ENCODE assay signal across 13 cellular contexts in the genomic region with DNA sequence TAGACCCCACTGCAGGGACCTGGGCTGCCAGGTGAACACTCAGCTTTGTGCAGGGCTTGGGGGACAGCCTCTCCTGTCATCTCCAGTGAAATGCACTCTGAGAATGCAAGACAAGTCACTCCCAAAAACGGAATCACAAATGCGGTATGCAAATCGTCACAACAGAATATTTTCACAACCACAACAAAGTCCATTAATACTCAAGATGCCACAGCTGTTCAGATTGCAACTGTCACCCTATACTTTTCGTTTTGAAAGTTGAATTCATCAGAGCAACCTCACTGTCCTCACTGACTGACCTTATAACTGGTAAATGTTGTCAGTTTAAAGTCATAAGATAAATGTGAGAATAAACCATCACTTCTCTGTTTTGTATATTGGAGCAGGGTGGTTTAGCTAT. TPM values are rescaled to one million over a fixed set of nuclear protein-coding genes. Genes with fewer than 3 reads are reported as not detected.
A peak's percentile ranks its signal among the peaks of the same experiment; 100 is the strongest.
DNase-seq lines count a peak whose midpoint lies in the region; ATAC-seq and TF ChIP-seq lines count a peak whose summit lies in the region.
"Had no signal": no experiment of that assay in that cellular context is flagged by ENCODE, and none has a peak within 500 bp of the region (broad histone marks: within the 10 kb centered on the region; RNA-seq: fewer than 3 reads in every experiment).

No MANE protein-coding gene starts in this region.

- H3K9ac ChIP-seq in mammary epithelial cell (ENCODE audit: insufficient read depth, low read length), result no peak overlapping the region
- H3K9ac ChIP-seq: GM23248 had no signal

- peaks cover 6% of the 10 kb centered on the region for H3K9me3 ChIP-seq in mammary epithelial cell (replicated peaks; ENCODE audit: insufficient read depth, low read length)

- H3K79me2 ChIP-seq in mammary epithelial cell (ENCODE audit: insufficient read depth, low read length), result no peaks in the 10 kb centered on the region

- peak; percentile 35 for DNase-seq in stimulated activated naive CD4-positive, alpha-beta T cell treated with Interleukin-2 at 50 U/mL for 16 hours (lab: John Stamatoyannopoulos, UW)
- DNase-seq in stimulated activated naive CD4-positive, alpha-beta T cell (lab: John Stamatoyannopoulos, UW), result no peak
- DNase-seq in mammary epithelial cell, result no peak
- DNase-seq in NOMO-1 treated with DMSO at 0.1 percent for 48 hours (lab: John Stamatoyannopoulos, UW; ENCODE audit: unreplicated experiment), result no peak
- DNase-seq in NOMO-1 treated with dmso at 0.1 percent for 144 hours (lab: John Stamatoyannopoulos, UW; ENCODE audit: unreplicated experiment), result no peak
- DNase-seq in NCI-H1105 (lab: John Stamatoyannopoulos, UW), result no peak
- DNase-seq: foreskin keratinocyte, GM23248 had no signal

- no peaks in the 10 kb centered on the region for H3K27me3 ChIP-seq in mammary epithelial cell (ENCODE audit: insufficient read depth, low read length)
- H3K27me3 ChIP-seq: foreskin keratinocyte had no signal

- dilution Hi-C loops in mammary epithelial cell (cut with HindIII; ENCODE audit: low sequenced_read_pairs), result loop anchor here (5.0 kb wide), 1 partner anchor 41 kb away; no protein-coding TSS in a partner anchor

- CTCF ChIA-PET in mammary epithelial cell (lab: Charles Lee; ENCODE audit: low non-redundant PET), result no interaction called here

- no peak overlapping the region for H3K4me2 ChIP-seq in mammary epithelial cell (ENCODE audit: insufficient read depth, low read depth, low read length)

- TF ChIP-seq CTCF in mammary epithelial cell (conservative IDR thresholded peaks at IDR 0.05 in 1 of 2, IDR thresholded peaks at IDR 0.05 in 1 of 2; ENCODE audit: extremely low read depth in 1 of 2, insufficient read depth in 1 of 2, low read depth in 1 of 2, low read length in 2 of 2), result no peak

- H3K4me1 ChIP-seq in mammary epithelial cell (ENCODE audit: insufficient read depth, low read length), result no peaks in the 10 kb centered on the region
- H3K4me1 ChIP-seq: foreskin keratinocyte had no signal

- intact Hi-C loops in mammary epithelial cell (cut with micrococcal nuclease), result no loop called here

- H3K4me3 ChIP-seq in mammary epithelial cell (replicated peaks in 1 of 3; ENCODE audit: insufficient read depth in 1 of 3, low read depth in 2 of 3, low read length in 3 of 3), result no peak overlapping the region
- H3K4me3 ChIP-seq: GM23248 had no signal

- H2AFZ ChIP-seq in mammary epithelial cell (ENCODE audit: low read depth, low read length), result no peak overlapping the region
- H2AFZ ChIP-seq: GM23248 had no signal

- in situ Hi-C loops in mammary epithelial cell (cut with MboI; ENCODE audit: low sequenced_read_pairs in 2 of 2), result no loop called here

- WGBS in mammary epithelial cell (ENCODE audit: low coverage, missing lambda C conversion rate), result 30% methylated on average over 4 of the region's 4 CpGs

- ATAC-seq in GM21786 (IDR thresholded peaks at IDR 0.05; ENCODE audit: unreplicated experiment) (peak; percentile 42), HG03571 (IDR thresholded peaks at IDR 0.05; ENCODE audit: unreplicated experiment) (peak; percentile 32)
- ATAC-seq: foreskin keratinocyte; Panc1; stimulated activated memory B cell treated with anti-CD40 and anti-IgM and Interleukin-4, amounts not matched to agents 10 μg/mL and 1 μg/mL and 100 μg/mL, for 72 hours had no signal

- no peak overlapping the region for H3K27ac ChIP-seq in mammary epithelial cell (ENCODE audit: insufficient read depth, low read depth, low read length)
- H3K27ac ChIP-seq: foreskin keratinocyte, GM23248 had no signal

- H3K36me3 ChIP-seq in mammary epithelial cell (ENCODE audit: insufficient read depth, low read length), result no peaks in the 10 kb centered on the region

- H4K20me1 ChIP-seq in mammary epithelial cell (ENCODE audit: insufficient read depth, low read length), result no peaks in the 10 kb centered on the region

- BruUV-seq in mammary epithelial cell (replicated peaks; lab: Mats Ljungman, UMichigan), result no TSS peak

RNA-seq across cellular contexts. Expression of gene JAKMIP1, which starts 16.6 kb away (rescaled TPM):
- not detected for total RNA-seq in mammary epithelial cell
- not detected for polyA plus RNA-seq in mammary epithelial cell
- polyA minus RNA-seq in mammary epithelial cell, result not detected
- total RNA-seq: foreskin keratinocyte, GM23248, lung microvascular endothelial cell had no signal
- polyA plus RNA-seq: foreskin keratinocyte, GM23248 had no signal
